16 cellular contexts compared by ENCODE assay signal in genomic region chr18:61549411-61549810, GRCh38.
DNase-seq lines count a peak whose midpoint lies in the region; ATAC-seq and TF ChIP-seq lines count a peak whose summit lies in the region.
"Had no signal": no experiment of that assay in that cellular context is flagged by ENCODE, and none has a peak within 500 bp of the region (broad histone marks: within the 10 kb centered on the region; RNA-seq: fewer than 3 reads in every experiment).

No MANE protein-coding gene starts in this region.

- TF ChIP-seq CTCF in VCaP (conservative IDR thresholded peaks at IDR 0.05) (no peak), upper lobe of left lung (IDR thresholded peaks at IDR 0.05) (no peak)

- H3K79me2 ChIP-seq in mesendoderm (ENCODE audit: control insufficient read depth, insufficient read depth, low read length) (no peaks in the 10 kb centered on the region), trophoblast cell (ENCODE audit: control insufficient read depth, insufficient read depth, low read length, poor library complexity) (no peaks in the 10 kb centered on the region)

- H3K9me3 ChIP-seq in trophoblast cell (ENCODE audit: insufficient read depth, low read depth, low read length) (no peaks in the 10 kb centered on the region), upper lobe of left lung (no peaks in the 10 kb centered on the region)

- H2BK5ac ChIP-seq in mesendoderm (ENCODE audit: low read length) (no peak overlapping the region), trophoblast cell (ENCODE audit: low read depth, low read length, poor library complexity) (peak overlapping the region; percentile 69)

- H3K79me1 ChIP-seq in mesendoderm (ENCODE audit: low read length) (no peaks in the 10 kb centered on the region), trophoblast cell (ENCODE audit: low read length) (peaks cover 13% of the 10 kb centered on the region)

- H2AK5ac ChIP-seq in mesendoderm (ENCODE audit: low read length) (no peak overlapping the region), trophoblast cell (ENCODE audit: low read length) (no peak overlapping the region)

- no peak overlapping the region for H2AFZ ChIP-seq in trophoblast cell (ENCODE audit: insufficient read depth, low read length, poor library complexity)

- no peak for TF ChIP-seq EP300 in upper lobe of left lung (IDR thresholded peaks at IDR 0.05)

- H3K9me3 Mint-ChIP-seq in T-helper 2 cell treated with Interferon-gamma antibody and Interleukin-4, amounts not matched to agents 5 μg/mL and 100 μg/mL, for 36 hours: no peaks in the 10 kb centered on the region
- H3K9me3 Mint-ChIP-seq: CD8-positive, alpha-beta T cell had no signal

- H3K4ac ChIP-seq in mesendoderm (ENCODE audit: low read depth, low read length): no peak overlapping the region
- no peak overlapping the region for H3K4ac ChIP-seq in trophoblast cell (ENCODE audit: low read depth, low read length)

- DNase-seq in EH (ENCODE audit: low read depth): peak; percentile 15
- DNase-seq in mesendoderm: peak; percentile 50
- peak; percentile 26 to 62 for DNase-seq in trophoblast cell
- DNase-seq in T-helper 2 cell treated with Interferon-gamma antibody and Interleukin-4, amounts not matched to agents 5 μg/mL and 100 μg/mL, for 36 hours (ENCODE audit: low spot score): no peak
- DNase-seq in upper lobe of left lung: no peak
- DNase-seq: CD8-positive, alpha-beta T cell; COR-L47; DMS153; DMS79 treated with DMSO at 0.1 percent for 48 hours; GF-D8 had no signal

- H3K23ac ChIP-seq in mesendoderm (ENCODE audit: low read length) (no peak overlapping the region), trophoblast cell (ENCODE audit: low read length) (no peak overlapping the region)

- H3K14ac ChIP-seq in trophoblast cell (ENCODE audit: low read length): no peak overlapping the region

- H3K36me3 ChIP-seq in mesendoderm (ENCODE audit: control insufficient read depth, insufficient read depth, low read length) (no peaks in the 10 kb centered on the region), trophoblast cell (ENCODE audit: control insufficient read depth in 1 of 2, insufficient read depth in 2 of 2, low read length in 2 of 2) (no peaks in the 10 kb centered on the region), upper lobe of left lung (no peaks in the 10 kb centered on the region)

- H3K18ac ChIP-seq in mesendoderm (ENCODE audit: low read length) (no peak overlapping the region), trophoblast cell (ENCODE audit: low read length) (no peak overlapping the region)

- H3K4me2 ChIP-seq in mesendoderm (ENCODE audit: low read length): no peak overlapping the region
- H3K4me2 ChIP-seq in trophoblast cell (ENCODE audit: low read length): peak overlapping the region; percentile 22

- ATAC-seq in GM18858 (IDR thresholded peaks at IDR 0.05; ENCODE audit: unreplicated experiment): no peak
- ATAC-seq in GM19397 (IDR thresholded peaks at IDR 0.05; ENCODE audit: unreplicated experiment): no peak
- ATAC-seq in upper lobe of left lung (ENCODE audit: low FRiP score in 2 of 2): no peak
- ATAC-seq: CD8-positive, alpha-beta T cell; HCT116 had no signal

- H2BK12ac ChIP-seq in trophoblast cell (ENCODE audit: low read length): no peak overlapping the region

- H3K36me3 Mint-ChIP-seq in T-helper 2 cell treated with Interferon-gamma antibody and Interleukin-4, amounts not matched to agents 5 μg/mL and 100 μg/mL, for 36 hours (ENCODE audit: low read depth): no peaks in the 10 kb centered on the region
- H3K36me3 Mint-ChIP-seq: CD14-positive monocyte; CD8-positive, alpha-beta T cell had no signal

- WGBS in mesendoderm (ENCODE audit: extremely low coverage, insufficient coverage, low lambda C conversion rate): no CpG with 5 or more reads among the region's 3 CpGs
- no CpG with 5 or more reads among the region's 3 CpGs for WGBS in trophoblast cell (ENCODE audit: extremely low coverage, insufficient coverage, insufficient read length)
- WGBS in upper lobe of left lung, 2 donors: 65 to 74% methylated on average over 3 of the region's 3 CpGs

- H2BK15ac ChIP-seq in mesendoderm (replicated peaks; ENCODE audit: low read depth): no peak overlapping the region

- no peak overlapping the region for H2BK120ac ChIP-seq in mesendoderm (ENCODE audit: low read depth, low read length)
- no peak overlapping the region for H2BK120ac ChIP-seq in trophoblast cell (ENCODE audit: insufficient read depth, low read length, poor library complexity)

- no peak overlapping the region for H4K12ac ChIP-seq in trophoblast cell (ENCODE audit: low read depth, low read length)

- peak overlapping the region; percentile 7 for H4K91ac ChIP-seq in trophoblast cell (ENCODE audit: low read depth, low read length)

- H3K56ac ChIP-seq in mesendoderm (ENCODE audit: low read length): no peak overlapping the region

- H3K27me3 ChIP-seq in mesendoderm (ENCODE audit: insufficient read depth, low read length, poor library complexity) (no peaks in the 10 kb centered on the region), trophoblast cell (ENCODE audit: insufficient read depth, low read length) (no peaks in the 10 kb centered on the region), upper lobe of left lung (no peaks in the 10 kb centered on the region)

- H3K27ac Mint-ChIP-seq in T-helper 2 cell treated with Interferon-gamma antibody and Interleukin-4, amounts not matched to agents 5 μg/mL and 100 μg/mL, for 36 hours: no peak overlapping the region
- H3K27ac Mint-ChIP-seq: CD14-positive monocyte; CD8-positive, alpha-beta T cell had no signal

- H3K4me1 Mint-ChIP-seq in T-helper 2 cell treated with Interferon-gamma antibody and Interleukin-4, amounts not matched to agents 5 μg/mL and 100 μg/mL, for 36 hours (ENCODE audit: low read depth): no peaks in the 10 kb centered on the region

- no peak overlapping the region for H4K5ac ChIP-seq in mesendoderm (ENCODE audit: low read length)

- no peak overlapping the region for H4K8ac ChIP-seq in mesendoderm (ENCODE audit: low read depth, low read length)
- no peak overlapping the region for H4K8ac ChIP-seq in trophoblast cell (ENCODE audit: low read depth, low read length)

- no peaks in the 10 kb centered on the region for H3K27me3 Mint-ChIP-seq in T-helper 2 cell treated with Interferon-gamma antibody and Interleukin-4, amounts not matched to agents 5 μg/mL and 100 μg/mL, for 36 hours (ENCODE audit: low read depth)

- H3K4me3 Mint-ChIP-seq in T-helper 2 cell treated with Interferon-gamma antibody and Interleukin-4, amounts not matched to agents 5 μg/mL and 100 μg/mL, for 36 hours: no peak overlapping the region
- H3K4me3 Mint-ChIP-seq: CD14-positive monocyte; CD8-positive, alpha-beta T cell had no signal

- TF ChIP-seq POLR2A in upper lobe of left lung (IDR thresholded peaks at IDR 0.05): no peak

- H3K4me1 ChIP-seq in mesendoderm (ENCODE audit: control insufficient read depth, low read depth, low read length) (no peaks in the 10 kb centered on the region), trophoblast cell (ENCODE audit: control insufficient read depth in 1 of 2, insufficient read depth in 2 of 2, low read length in 2 of 2) (peaks cover 4 to 13% of the 10 kb centered on the region in 2 experiments), upper lobe of left lung (peaks cover 0 to 6% (median 0%) of the 10 kb centered on the region in 4 donors)

- H3K27ac ChIP-seq in VCaP: peak overlapping the region; percentile 44
- no peak overlapping the region for H3K27ac ChIP-seq in mesendoderm (ENCODE audit: low read depth, low read length)
- H3K27ac ChIP-seq in trophoblast cell (ENCODE audit: low read depth, low read length): peak overlapping the region; percentile 86
- H3K27ac ChIP-seq in upper lobe of left lung: no peak overlapping the region
- H3K27ac ChIP-seq: 22Rv1 had no signal

- H3K9ac ChIP-seq in mesendoderm (ENCODE audit: low read length) (no peak overlapping the region), trophoblast cell (ENCODE audit: low read length) (no peak overlapping the region)

- H3K4me3 ChIP-seq in mesendoderm (ENCODE audit: low read length): no peak overlapping the region
- H3K4me3 ChIP-seq in trophoblast cell (ENCODE audit: low read depth, low read length): no peak overlapping the region
- H3K4me3 ChIP-seq in upper lobe of left lung: no peak overlapping the region

Comparison
In these comparisons a context has a peak if more than half of its experiments do, and no peak if none do; other contexts are left out.
1. DNase-seq: peak in EH (single experiment), mesendoderm (single experiment) and trophoblast cell (2 of 2); none in T-helper 2 cell treated with Interferon-gamma antibody and Interleukin-4, amounts not matched to agents 5 μg/mL and 100 μg/mL, for 36 hours (single experiment) and upper lobe of left lung (0 of 2).
2. H3K27ac ChIP-seq: peak in VCaP (single experiment) and trophoblast cell (single experiment); none in mesendoderm (single experiment) and upper lobe of left lung (0 of 4).